In the genomic region with DNA sequence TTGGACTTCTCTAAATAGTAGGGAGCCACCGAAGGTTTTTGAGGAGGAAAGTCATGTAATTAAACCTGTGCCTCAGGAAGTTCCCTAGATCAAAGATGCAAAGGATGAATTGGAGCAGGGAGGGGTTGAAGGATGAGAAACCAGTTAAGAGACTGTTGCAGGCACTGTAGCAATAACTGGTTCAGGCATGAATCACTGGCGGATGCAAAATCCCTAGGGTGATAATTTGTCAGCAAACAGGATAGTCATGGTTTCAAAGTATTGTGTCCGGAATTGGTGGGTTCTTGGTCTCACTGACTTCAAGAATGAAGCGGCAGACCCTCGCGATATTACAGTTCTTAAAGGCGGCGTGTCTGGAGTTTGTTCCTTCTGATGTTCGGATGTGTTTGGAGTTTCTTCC, we compare ENCODE assay signal across 23 cellular contexts. TPM values are rescaled to one million over a fixed set of nuclear protein-coding genes. Genes with fewer than 3 reads are reported as not detected.
DNase-seq lines count a peak whose midpoint lies in the region; ATAC-seq, FAIRE-seq and TF ChIP-seq lines count a peak whose summit lies in the region.
"Had no signal": no experiment of that assay in that cellular context is flagged by ENCODE, and none has a peak within 500 bp of the region (broad histone marks: within the 10 kb centered on the region; RNA-seq: fewer than 3 reads in every experiment).

No MANE protein-coding gene starts in this region.

- H2AFZ ChIP-seq in ACC112 (ENCODE audit: low read length, unreplicated experiment) (no peak overlapping the region), astrocyte (ENCODE audit: low read depth, low read length) (no peak overlapping the region)

- TF ChIP-seq CTCF in HFFc6 (IDR thresholded peaks at IDR 0.05), result no peak
- TF ChIP-seq CTCF in astrocyte (IDR thresholded peaks at IDR 0.05; ENCODE audit: insufficient read depth, low read depth, low read length), result no peak
- no peak for TF ChIP-seq CTCF in foreskin keratinocyte (conservative IDR thresholded peaks at IDR 0.05)

- H3K27me3 ChIP-seq in ACC112 (ENCODE audit: insufficient read depth, low read length), result no peaks in the 10 kb centered on the region
- no peaks in the 10 kb centered on the region for H3K27me3 ChIP-seq in astrocyte (ENCODE audit: insufficient read depth, low read length)
- no peaks in the 10 kb centered on the region for H3K27me3 ChIP-seq in foreskin keratinocyte
- H3K27me3 ChIP-seq: ascending aorta, dorsolateral prefrontal cortex, neutrophil, Peyer's patch, right atrium auricular region had no signal

- no peaks in the 10 kb centered on the region for H4K20me1 ChIP-seq in astrocyte (ENCODE audit: insufficient read depth, low read length)

- CTCF ChIA-PET in activated CD4-positive, alpha-beta memory T cell treated with anti-CD3 and anti-CD28 coated beads for 36 hours (lab: Charles Lee), result no interaction called here

- peak; percentile 55 for DNase-seq in HFFc6
- no peak for DNase-seq in astrocyte (ENCODE audit: low read depth)
- peak; percentile 82 to 85 for DNase-seq in foreskin keratinocyte
- no peak for DNase-seq in epidermal melanocyte (ENCODE audit: insufficient read length, low spot score)
- DNase-seq in NCI-H1694 treated with DMSO at 0.1 percent for 48 hours (lab: John Stamatoyannopoulos, UW), result no peak
- no peak for DNase-seq in activated CD4-positive, alpha-beta memory T cell treated with anti-CD3 and anti-CD28 coated beads for 36 hours
- DNase-seq: activated CD4-positive, alpha-beta T cell treated with anti-CD3 and anti-CD28 coated beads, Interleukin-2, amount 50 U/mL, for 1 hour; activated naive CD4-positive, alpha-beta T cell treated with Interleukin-2 at 50 U/mL for 16 hours; CD8-positive, alpha-beta T cell; dorsolateral prefrontal cortex; KG1; midbrain; NCI-H1417; NCI-H774; Peyer's patch; stimulated activated naive CD8-positive, alpha-beta T cell treated with anti-CD3 and anti-CD28 coated beads, Interleukin-15, amount 100 ng/mL, for 72 hours had no signal

- H3K27ac Mint-ChIP-seq in HFFc6 (peak overlapping the region; percentile 39; the same call in 1 of the 2 replicates), astrocyte (ENCODE audit: unreplicated experiment) (no peak overlapping the region)
- H3K27ac Mint-ChIP-seq in activated CD4-positive, alpha-beta memory T cell treated with anti-CD3 and anti-CD28 coated beads for 36 hours, result no peak overlapping the region
- H3K27ac Mint-ChIP-seq: CD8-positive, alpha-beta T cell; stimulated activated naive CD8-positive, alpha-beta T cell treated with anti-CD3 and anti-CD28 coated beads, Interleukin-15, amount 100 ng/mL, for 72 hours had no signal

- ATAC-seq in foreskin keratinocyte (peak; percentile 90), GM18511 (IDR thresholded peaks at IDR 0.05; ENCODE audit: unreplicated experiment) (no peak)
- ATAC-seq: A549; CD8-positive, alpha-beta T cell; GM12878; stimulated activated naive CD8-positive, alpha-beta T cell treated with anti-CD3 and anti-CD28 coated beads, Interleukin-15, amount 100 ng/mL, for 72 hours had no signal

- peak; percentile 80 for FAIRE-seq in astrocyte (lab: Jason Lieb, UNC)
- FAIRE-seq: A549, GM12878 had no signal

- intact Hi-C loops in activated CD4-positive, alpha-beta memory T cell treated with anti-CD3 and anti-CD28 coated beads for 36 hours (cut with micrococcal nuclease), result no loop called here

- no peaks in the 10 kb centered on the region for H3K9me3 ChIP-seq in astrocyte (ENCODE audit: insufficient read depth, low read depth, low read length)
- H3K9me3 ChIP-seq: A549, ascending aorta, neutrophil, Peyer's patch, right atrium auricular region had no signal

- no peaks in the 10 kb centered on the region for H3K9me3 Mint-ChIP-seq in HFFc6
- peaks cover 2% of the 10 kb centered on the region for H3K9me3 Mint-ChIP-seq in astrocyte (ENCODE audit: unreplicated experiment)
- no peaks in the 10 kb centered on the region for H3K9me3 Mint-ChIP-seq in activated CD4-positive, alpha-beta memory T cell treated with anti-CD3 and anti-CD28 coated beads for 36 hours
- H3K9me3 Mint-ChIP-seq: CD8-positive, alpha-beta T cell; stimulated activated naive CD8-positive, alpha-beta T cell treated with anti-CD3 and anti-CD28 coated beads, Interleukin-15, amount 100 ng/mL, for 72 hours had no signal

- no peaks in the 10 kb centered on the region for H3K36me3 Mint-ChIP-seq in HFFc6 (ENCODE audit: low read depth)
- H3K36me3 Mint-ChIP-seq in astrocyte (ENCODE audit: low read depth, unreplicated experiment), result peaks cover 18% of the 10 kb centered on the region
- peaks cover 6% of the 10 kb centered on the region for H3K36me3 Mint-ChIP-seq in activated CD4-positive, alpha-beta memory T cell treated with anti-CD3 and anti-CD28 coated beads for 36 hours

- H3K4me3 ChIP-seq in ACC112 (ENCODE audit: low read depth, low read length) (no peak overlapping the region), astrocyte (ENCODE audit: insufficient read depth, low read depth, low read length) (no peak overlapping the region)
- H3K4me3 ChIP-seq: A549, ascending aorta, dorsolateral prefrontal cortex, GM12878, Peyer's patch, right atrium auricular region had no signal

- H3K79me2 ChIP-seq in ACC112 (ENCODE audit: control insufficient read depth, insufficient read depth, low read length, unreplicated experiment) (no peaks in the 10 kb centered on the region), astrocyte (ENCODE audit: insufficient read depth, low read length) (no peaks in the 10 kb centered on the region)

- H3K36me3 ChIP-seq in ACC112 (ENCODE audit: insufficient read depth, low read length) (no peaks in the 10 kb centered on the region), astrocyte (ENCODE audit: insufficient read depth, low read length) (no peaks in the 10 kb centered on the region)
- H3K36me3 ChIP-seq: ascending aorta, Peyer's patch, right atrium auricular region had no signal

- no peak overlapping the region for H3K9ac ChIP-seq in astrocyte (ENCODE audit: low read length)

- H3K27me3 Mint-ChIP-seq in HFFc6 (ENCODE audit: insufficient read depth), result peaks cover 10% of the 10 kb centered on the region
- no peaks in the 10 kb centered on the region for H3K27me3 Mint-ChIP-seq in astrocyte (ENCODE audit: low read depth, unreplicated experiment)
- no peaks in the 10 kb centered on the region for H3K27me3 Mint-ChIP-seq in activated CD4-positive, alpha-beta memory T cell treated with anti-CD3 and anti-CD28 coated beads for 36 hours
- H3K27me3 Mint-ChIP-seq: stimulated activated naive CD8-positive, alpha-beta T cell treated with anti-CD3 and anti-CD28 coated beads, Interleukin-15, amount 100 ng/mL, for 72 hours had no signal

- peak overlapping the region; percentile 41 for H3K27ac ChIP-seq in ACC112 (ENCODE audit: low read depth, low read length)
- H3K27ac ChIP-seq in astrocyte (ENCODE audit: low read depth, low read length), result no peak overlapping the region
- H3K27ac ChIP-seq in foreskin keratinocyte, result peak overlapping the region; percentile 25
- H3K27ac ChIP-seq: A549, ascending aorta, dorsolateral prefrontal cortex, neutrophil, Peyer's patch, right atrium auricular region had no signal

- POLR2A ChIA-PET in activated CD4-positive, alpha-beta memory T cell treated with anti-CD3 and anti-CD28 coated beads for 36 hours (lab: Charles Lee), result no interaction called here

- peaks cover 3% of the 10 kb centered on the region for H3K4me1 ChIP-seq in ACC112 (ENCODE audit: control insufficient read depth, insufficient read depth, low read length, unreplicated experiment)
- no peaks in the 10 kb centered on the region for H3K4me1 ChIP-seq in astrocyte (ENCODE audit: insufficient read depth, low read length)
- peaks cover 3% of the 10 kb centered on the region for H3K4me1 ChIP-seq in foreskin keratinocyte
- H3K4me1 ChIP-seq: A549, ascending aorta, Peyer's patch, right atrium auricular region had no signal

- no peak overlapping the region for H3K4me2 ChIP-seq in astrocyte (ENCODE audit: low read length)
- H3K4me2 ChIP-seq: A549 had no signal

- H3K4me1 Mint-ChIP-seq in HFFc6 (ENCODE audit: low read depth), result peaks cover 10% of the 10 kb centered on the region
- H3K4me1 Mint-ChIP-seq in astrocyte (ENCODE audit: low read depth, unreplicated experiment), result no peaks in the 10 kb centered on the region
- H3K4me1 Mint-ChIP-seq in activated CD4-positive, alpha-beta memory T cell treated with anti-CD3 and anti-CD28 coated beads for 36 hours (ENCODE audit: low read depth), result peaks cover 2% of the 10 kb centered on the region
- H3K4me1 Mint-ChIP-seq: stimulated activated naive CD8-positive, alpha-beta T cell treated with anti-CD3 and anti-CD28 coated beads, Interleukin-15, amount 100 ng/mL, for 72 hours had no signal

- H3K4me3 Mint-ChIP-seq in HFFc6, result no peak overlapping the region
- peak overlapping the region; percentile 17 for H3K4me3 Mint-ChIP-seq in astrocyte (ENCODE audit: unreplicated experiment)
- H3K4me3 Mint-ChIP-seq in activated CD4-positive, alpha-beta memory T cell treated with anti-CD3 and anti-CD28 coated beads for 36 hours, result no peak overlapping the region
- H3K4me3 Mint-ChIP-seq: CD8-positive, alpha-beta T cell; stimulated activated naive CD8-positive, alpha-beta T cell treated with anti-CD3 and anti-CD28 coated beads, Interleukin-15, amount 100 ng/mL, for 72 hours had no signal

RNA-seq across cellular contexts. Expression of a gene that starts 19.9 kb away (rescaled TPM):
- total RNA-seq in HFFc6 (2021; fragmentation: NEBNext Ultra II Directional; extraction: Animal tissue kit (Norgen Biotek cat#: 25700)), result 10 to 100 TPM; 74.3 to 92.5 (median 91.6) TPM
- total RNA-seq in astrocyte, result 40.6 and 41.5 TPM in 2 replicates
- 35.1 and 36.7 TPM in 2 replicates for total RNA-seq in foreskin keratinocyte
- 23.6 and 26.8 TPM in 2 replicates for polyA plus RNA-seq in foreskin keratinocyte
- total RNA-seq in activated CD4-positive, alpha-beta memory T cell treated with anti-CD3 and anti-CD28 coated beads for 36 hours, result 10 to 100 TPM; 25.0 to 26.8 TPM

RNA-seq across cellular contexts. Expression of a gene that starts 30.6 kb away (rescaled TPM):
- total RNA-seq in HFFc6 (2021; fragmentation: NEBNext Ultra II Directional; extraction: Animal tissue kit (Norgen Biotek cat#: 25700)), result 10 to 100 TPM; 17.7 to 29.6 (median 26.9) TPM
- total RNA-seq in astrocyte (17.9 and 18.1 TPM in 2 replicates), foreskin keratinocyte (31.1 and 33.2 TPM in 2 replicates)
- polyA plus RNA-seq in foreskin keratinocyte, result 44.9 and 46.9 TPM in 2 replicates
- total RNA-seq in activated CD4-positive, alpha-beta memory T cell treated with anti-CD3 and anti-CD28 coated beads for 36 hours, result 10 to 100 TPM; 32.5 to 33.3 TPM

RNA-seq across cellular contexts. Expression of a gene that starts 41.3 kb away (rescaled TPM):
- total RNA-seq in HFFc6 (2021; fragmentation: NEBNext Ultra II Directional; extraction: Animal tissue kit (Norgen Biotek cat#: 25700)), result 1,000 to 10,000 TPM; 5,326 to 7,192 (median 6,673) TPM
- total RNA-seq in astrocyte, result 240 and 260 TPM in 2 replicates
- 2,399 and 2,773 TPM in 2 replicates for total RNA-seq in foreskin keratinocyte
- polyA plus RNA-seq in foreskin keratinocyte, result 3,861 and 5,401 TPM in 2 replicates
- 100 to 1,000 TPM; 816 to 833 TPM for total RNA-seq in activated CD4-positive, alpha-beta memory T cell treated with anti-CD3 and anti-CD28 coated beads for 36 hours

RNA-seq across cellular contexts. Expression of a gene that starts 58.2 kb away (rescaled TPM):
- 10 to 100 TPM; 15.3 to 24.5 (median 18.4) TPM for total RNA-seq in HFFc6 (2021; fragmentation: NEBNext Ultra II Directional; extraction: Animal tissue kit (Norgen Biotek cat#: 25700))
- total RNA-seq in astrocyte, result 18.9 and 22.4 TPM in 2 replicates
- 9.7 and 10.2 TPM in 2 replicates for total RNA-seq in foreskin keratinocyte
- 12.5 and 13.3 TPM in 2 replicates for polyA plus RNA-seq in foreskin keratinocyte
- 10 to 100 TPM; 21.9 to 22.9 TPM for total RNA-seq in activated CD4-positive, alpha-beta memory T cell treated with anti-CD3 and anti-CD28 coated beads for 36 hours

Comparison
In these comparisons a context has a peak if more than half of its experiments do, and no peak if none do; other contexts are left out.
1. DNase-seq: peak in HFFc6 (single experiment) and foreskin keratinocyte (2 of 2); none in astrocyte (single experiment), epidermal melanocyte (single experiment), NCI-H1694 treated with DMSO at 0.1 percent for 48 hours (single experiment) and activated CD4-positive, alpha-beta memory T cell treated with anti-CD3 and anti-CD28 coated beads for 36 hours (single experiment).